In genomic region chr5:65562731-65563701, GRCh38 we compare ENCODE assay signal across 8 cellular contexts. TPM values are rescaled to one million over a fixed set of nuclear protein-coding genes. Genes with fewer than 3 reads are reported as not detected.
DNase-seq lines count a peak whose midpoint lies in the region; ATAC-seq, FAIRE-seq and TF ChIP-seq lines count a peak whose summit lies in the region.

A gene with protein sequence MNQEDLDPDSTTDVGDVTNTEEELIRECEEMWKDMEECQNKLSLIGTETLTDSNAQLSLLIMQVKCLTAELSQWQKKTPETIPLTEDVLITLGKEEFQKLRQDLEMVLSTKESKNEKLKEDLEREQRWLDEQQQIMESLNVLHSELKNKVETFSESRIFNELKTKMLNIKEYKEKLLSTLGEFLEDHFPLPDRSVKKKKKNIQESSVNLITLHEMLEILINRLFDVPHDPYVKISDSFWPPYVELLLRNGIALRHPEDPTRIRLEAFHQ (minus strand): TSS chr5:65563168. CDS start chr5:65554907, 8,261 bp downstream.
PPWD1 (plus strand) TSS chr5:65563296; CDS start chr5:65563311, 15 bp downstream.

- TF ChIP-seq EP300 in tibial nerve (IDR thresholded peaks at IDR 0.05), result peak; percentile 34 to 97

- H3K27me3 ChIP-seq in pancreas (no peaks in the 10 kb centered on the region), tibial nerve (no peaks in the 10 kb centered on the region)

- peak; percentile 92 for FAIRE-seq in pancreas (lab: Jason Lieb, UNC)

- TF ChIP-seq CTCF in GM12864 (IDR thresholded peaks at IDR 0.05; ENCODE audit: low read depth, low read length, missing control alignments), result no peak
- no peak for TF ChIP-seq CTCF in pancreas (IDR thresholded peaks at IDR 0.05)
- TF ChIP-seq CTCF in tibial nerve (IDR thresholded peaks at IDR 0.05), result peak in 2 of 5 experiments; percentile 36 to 43

- TF ChIP-seq POLR2A in tibial nerve (IDR thresholded peaks at IDR 0.05), result peak in 1 of 2 donors; percentile 59

- WGBS in pancreas, 2 donors, result 0% methylated on average over 54 of the region's 54 CpGs
- WGBS in tibial nerve, 2 donors, result 0% methylated on average over 50 to 54 of the region's 54 CpGs

- intact Hi-C loops in Right ventricle myocardium superior (cut with DNase I) (no loop called here), pancreas (cut with DNase I) (no loop called here)

- H3K4me1 ChIP-seq in pancreas (peaks cover 0 to 20% (median 11%) of the 10 kb centered on the region in 3 donors), tibial nerve (peaks cover 0 to 42% (median 23%) of the 10 kb centered on the region in 4 donors)

- H3K36me3 ChIP-seq in pancreas, result no peaks in the 10 kb centered on the region
- H3K36me3 ChIP-seq in tibial nerve, result peaks cover 0 to 6% (median 0%) of the 10 kb centered on the region in 3 donors

- H3K27ac ChIP-seq in pancreas, result peak within 1 kb of the TSS; percentile 71 to 87 (median 77)
- H3K27ac ChIP-seq in tibial nerve, result peak within 1 kb of the TSS; percentile 81 to 96 (median 88)

- DNase-seq in GM12864 (ENCODE audit: low read depth) (peak; percentile 88), NCI-H1417 (lab: John Stamatoyannopoulos, UW) (peak; percentile 87 to 98 (median 95)), SW 1271 (lab: John Stamatoyannopoulos, UW) (peak; percentile 97 to 98), Right ventricle myocardium superior (peak; percentile 96), pancreas (peak; percentile 88 to 95 (median 94)), tibial nerve (ENCODE audit: low spot score in 2 of 2) (peak; percentile 84 to 95)
- DNase-seq in activated naive CD8-positive, alpha-beta T cell treated with anti-CD3 and anti-CD28 coated beads, Interleukin-2, amount 50 U/mL, for 16 hours (ENCODE audit: low read depth, low spot score), result peak; percentile 88

- H3K9me3 ChIP-seq in pancreas (no peaks in the 10 kb centered on the region), tibial nerve (no peaks in the 10 kb centered on the region)

- H3K4me3 ChIP-seq in GM12864 (ENCODE audit: low read depth, low read length) (peak within 1 kb of the TSS; percentile 92), pancreas (peak within 1 kb of the TSS; percentile 58 to 70 (median 66)), tibial nerve (peak within 1 kb of the TSS; percentile 73 to 98 (median 87))

- peak; percentile 99 for ATAC-seq in HG02759 (IDR thresholded peaks at IDR 0.05; ENCODE audit: unreplicated experiment)
- peak; percentile 100 for ATAC-seq in Right ventricle myocardium superior (ENCODE audit: poor library complexity)
- peak; percentile 99 to 100 (median 100) for ATAC-seq in pancreas

RNA-seq across cellular contexts. Expression of the first gene that starts in this region (rescaled TPM):
- total RNA-seq in Right ventricle myocardium superior (0.67 TPM), pancreas (1 to 10 TPM in 2 of 6 donors, under 1 TPM in 4; 0.28 to 1.3 (median 0.79) TPM), tibial nerve (1 to 10 TPM in 2 of 4 donors, not detected in 2; 1.5 to 2.8 TPM)
- under 1 TPM; 0.57 to 0.61 TPM for polyA plus RNA-seq in pancreas

RNA-seq across cellular contexts. Expression of gene PPWD1, which starts in this region (rescaled TPM):
- 17.0 TPM for total RNA-seq in Right ventricle myocardium superior
- total RNA-seq in pancreas, result 10 to 100 TPM in 5 of 6 donors, 1 to 10 TPM in 1; 7.6 to 22.3 (median 12.7) TPM
- polyA plus RNA-seq in pancreas, result 10 to 100 TPM; 17.1 to 40.4 TPM
- total RNA-seq in tibial nerve, result 10 to 100 TPM; 46.8 to 74.3 (median 57.2) TPM

Comparison
In these comparisons a context has a peak if more than half of its experiments do, and no peak if none do; other contexts are left out.
1. Peak in every context shown above with its lines: DNase-seq, ATAC-seq, H3K4me3 ChIP-seq and H3K27ac ChIP-seq.